In genomic region chr1:28648493-28649238, GRCh38 we compare ENCODE assay signal across 8 cellular contexts. TPM values are rescaled to one million over a fixed set of nuclear protein-coding genes. Genes with fewer than 3 reads are reported as not detected.
DNase-seq lines count a peak whose midpoint lies in the region; ATAC-seq, FAIRE-seq and TF ChIP-seq lines count a peak whose summit lies in the region.

RNU11 (plus strand) TSS chr1:28648600.

- no peaks in the 10 kb centered on the region for H3K36me3 Mint-ChIP-seq in astrocyte (ENCODE audit: low read depth, unreplicated experiment)

- peaks cover 7% of the 10 kb centered on the region for H3K4me1 ChIP-seq in astrocyte (ENCODE audit: insufficient read depth, low read length)
- peaks cover 3% of the 10 kb centered on the region for H3K4me1 ChIP-seq in rectal smooth muscle tissue (ENCODE audit: control insufficient read depth, insufficient read depth, low read length)
- H3K4me1 ChIP-seq in aorta (ENCODE audit: control insufficient read depth in 1 of 2, insufficient read depth in 2 of 2, low read length in 2 of 2): no peaks in the 10 kb centered on the region

- H3K36me3 ChIP-seq in astrocyte (ENCODE audit: insufficient read depth, low read length) (no peaks in the 10 kb centered on the region), rectal smooth muscle tissue (ENCODE audit: control insufficient read depth, insufficient read depth, low read length) (no peaks in the 10 kb centered on the region), aorta (ENCODE audit: control insufficient read depth in 1 of 2, insufficient read depth in 2 of 2, low read length in 1 of 2) (no peaks in the 10 kb centered on the region)

- H3K9me3 Mint-ChIP-seq in astrocyte (ENCODE audit: unreplicated experiment): no peaks in the 10 kb centered on the region

- H3K27me3 Mint-ChIP-seq in astrocyte (ENCODE audit: low read depth, unreplicated experiment): no peaks in the 10 kb centered on the region

- peak within 1 kb of the TSS; percentile 88 for H3K4me3 Mint-ChIP-seq in astrocyte (ENCODE audit: unreplicated experiment)

- no peak for TF ChIP-seq CTCF in astrocyte (IDR thresholded peaks at IDR 0.05; ENCODE audit: insufficient read depth, low read depth, low read length)

- TF ChIP-seq POLR2A in GM18505 (IDR thresholded peaks at IDR 0.05; ENCODE audit: borderline replicate concordance, extremely low read depth, insufficient read depth, insufficient read length): peak; percentile 100

- no peaks in the 10 kb centered on the region for H4K20me1 ChIP-seq in astrocyte (ENCODE audit: insufficient read depth, low read length)

- ATAC-seq in GM18505 (IDR thresholded peaks at IDR 0.05; ENCODE audit: unreplicated experiment) (peak; percentile 60), HG02943 (IDR thresholded peaks at IDR 0.05; ENCODE audit: low read depth, unreplicated experiment) (peak; percentile 59), aorta (ENCODE audit: low FRiP score) (peak; percentile 93)

- peaks cover 9% of the 10 kb centered on the region for H3K4me1 Mint-ChIP-seq in astrocyte (ENCODE audit: low read depth, unreplicated experiment)

- H3K9ac ChIP-seq in astrocyte (ENCODE audit: low read length) (peak within 1 kb of the TSS; percentile 90), rectal smooth muscle tissue (ENCODE audit: low read length) (peak within 1 kb of the TSS; percentile 68)

- H3K79me2 ChIP-seq in astrocyte (ENCODE audit: insufficient read depth, low read length): no peaks in the 10 kb centered on the region

- WGBS in aorta, 2 donors: 1% methylated on average over 28 of the region's 28 CpGs

- DNase-seq in NCI-H187 (lab: John Stamatoyannopoulos, UW) (peak; percentile 86 to 93), T-helper 2 cell (peak; percentile 52 to 98 (median 81)), astrocyte (ENCODE audit: low read depth) (peak; percentile 99), hepatic stellate cell (ENCODE audit: low spot score) (peak; percentile 85), aorta (peak; percentile 86 to 92)

- H3K4me3 ChIP-seq in astrocyte (ENCODE audit: insufficient read depth, low read depth, low read length) (peak within 1 kb of the TSS; percentile 57), rectal smooth muscle tissue (ENCODE audit: low read length) (peak within 1 kb of the TSS; percentile 82), aorta (ENCODE audit: low read length in 2 of 2) (peak within 1 kb of the TSS in 1 of 2 donors; percentile 44)

- H3K27me3 ChIP-seq in astrocyte (ENCODE audit: insufficient read depth, low read length) (no peaks in the 10 kb centered on the region), rectal smooth muscle tissue (ENCODE audit: control insufficient read depth, insufficient read depth, low read length) (no peaks in the 10 kb centered on the region), aorta (ENCODE audit: control insufficient read depth in 1 of 2, insufficient read depth in 2 of 2, low read length in 1 of 2) (no peaks in the 10 kb centered on the region)

- H3K27ac ChIP-seq in astrocyte (ENCODE audit: low read depth, low read length) (peak within 1 kb of the TSS; percentile 99), rectal smooth muscle tissue (ENCODE audit: low read depth, low read length) (peak within 1 kb of the TSS; percentile 94), aorta (ENCODE audit: low read depth in 1 of 2, low read length in 2 of 2) (peak within 1 kb of the TSS; percentile 83 to 90)

- intact Hi-C loops in aorta (cut with DNase I): loop anchor here (1.0 to 10.0 kb wide), 4 partner anchors 20 to 226 kb away; partner anchors contain the start of genes YTHDF2 (in 2 of the 2) and GMEB1 (in 1 of the 2)

- H3K27ac Mint-ChIP-seq in astrocyte (ENCODE audit: unreplicated experiment): peak within 1 kb of the TSS; percentile 99

- no peak for FAIRE-seq in astrocyte (lab: Jason Lieb, UNC)

- H2AFZ ChIP-seq in astrocyte (ENCODE audit: low read depth, low read length): peak within 1 kb of the TSS; percentile 66

- peak within 1 kb of the TSS; percentile 91 for H3K4me2 ChIP-seq in astrocyte (ENCODE audit: low read length)

- H3K9me3 ChIP-seq in astrocyte (ENCODE audit: insufficient read depth, low read depth, low read length) (no peaks in the 10 kb centered on the region), aorta (ENCODE audit: control insufficient read depth, low read length) (no peaks in the 10 kb centered on the region)

RNA-seq across cellular contexts. Expression of gene RNU11, which starts in this region (rescaled TPM):
- total RNA-seq in astrocyte (not detected in 2 replicates), aorta (not detected)
- polyA plus RNA-seq in aorta: not detected

Comparison
In these comparisons a context has a peak if more than half of its experiments do, and no peak if none do; other contexts are left out.
1. Peak in DNase-seq, H3K4me3 ChIP-seq, H3K27ac ChIP-seq, H3K9ac ChIP-seq and H3K4me2 ChIP-seq in astrocyte; RNA of the gene not detected or under 1 TPM.
2. Peak in DNase-seq, ATAC-seq and H3K27ac ChIP-seq in aorta; RNA of the gene not detected or under 1 TPM.